16 cellular contexts compared by ENCODE assay signal in the genomic region with DNA sequence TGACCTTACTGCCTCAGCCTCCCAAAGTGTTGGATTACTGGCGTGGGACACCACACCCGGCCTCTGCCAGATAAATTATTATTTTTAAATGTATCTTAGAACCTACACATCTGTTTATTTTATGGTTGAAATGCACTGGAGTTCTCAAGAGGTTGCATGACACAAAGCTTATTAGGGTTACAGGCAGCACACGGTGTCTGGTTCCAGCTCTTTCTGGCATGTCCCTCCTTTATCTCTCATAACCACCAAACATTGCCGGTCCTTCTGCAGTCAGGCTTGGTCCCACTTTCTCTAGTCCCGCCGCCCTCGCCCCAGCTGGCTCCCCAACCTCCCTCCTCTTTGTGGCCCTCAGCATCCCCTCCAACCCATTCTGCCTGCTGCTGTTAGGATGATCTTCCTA.
"Had no signal": no experiment of that assay in that cellular context is flagged by ENCODE, and none has a peak within 500 bp of the region (broad histone marks: within the 10 kb centered on the region; RNA-seq: fewer than 3 reads in every experiment).

No MANE protein-coding gene starts in this region.

- H3K27ac ChIP-seq: coronary artery, dorsolateral prefrontal cortex, gastrocnemius medialis, left ventricle myocardium inferior, lower lobe of right lung, ovary, thyroid gland had no signal

- H3K4me2 ChIP-seq: smooth muscle cell had no signal

- H3K4me1 ChIP-seq: lower lobe of right lung had no signal

- H3K27me3 ChIP-seq: dorsolateral prefrontal cortex, gastrocnemius medialis, ovary, thyroid gland had no signal

- H3K36me3 ChIP-seq: gastrocnemius medialis, left ventricle myocardium inferior, lower lobe of right lung, ovary, thyroid gland had no signal

- H3K9me3 ChIP-seq: gastrocnemius medialis, left ventricle myocardium inferior, lower lobe of right lung, ovary, thyroid gland had no signal

- DNase-seq: dorsolateral prefrontal cortex; effector CD8-positive, alpha-beta T cell; gastrocnemius medialis; glutamatergic neuron; immature natural killer cell; left ventricle myocardium inferior; lower lobe of right lung; naive B cell; nucleus accumbens; ovary; right cardiac atrium; stimulated activated CD4-positive, alpha-beta T cell treated with anti-CD3 and anti-CD28 coated beads, Interleukin-2, amount 100 ng/mL, for 48 hours; stimulated activated naive CD4-positive, alpha-beta T cell treated with Interleukin-2 at 50 U/mL for 16 hours; thyroid gland had no signal

- H3K4me3 ChIP-seq: coronary artery, dorsolateral prefrontal cortex, gastrocnemius medialis, left ventricle myocardium inferior, lower lobe of right lung, ovary, smooth muscle cell, thyroid gland had no signal
